Comparison of ENCODE assay signal across 23 cellular contexts in genomic region chr3:136311256-136311655, GRCh38.
"Had no signal": no experiment of that assay in that cellular context is flagged by ENCODE, and none has a peak within 500 bp of the region (broad histone marks: within the 10 kb centered on the region; RNA-seq: fewer than 3 reads in every experiment).

No MANE protein-coding gene starts in this region.

- DNase-seq: activated CD4-positive, alpha-beta T cell treated with anti-CD3 and anti-CD28 coated beads for 36 hours; activated CD4-positive, alpha-beta T cell treated with anti-CD3 and anti-CD28 coated beads, Interleukin-2, amount 50 U/mL, for 1 hour; activated CD4-positive, alpha-beta T cell treated with anti-CD3 and anti-CD28 coated beads, Interleukin-2, amount 50 U/mL, for 48 hours; activated CD4-positive, CD25-positive, alpha-beta regulatory T cell; activated CD4-positive, CD25-positive, alpha-beta regulatory T cell treated with anti-CD3 and anti-CD28 coated beads, Interleukin-2, amount 50 U/mL, for 72 hours; activated CD8-positive, alpha-beta memory T cell treated with anti-CD3 and anti-CD28 coated beads for 24 hours; activated CD8-positive, alpha-beta T cell treated with anti-CD3 and anti-CD28 coated beads for 36 hours; activated effector memory CD4-positive, alpha-beta T cell treated with Interleukin-2 at 50 U/mL for 16 hours; activated gamma-delta T cell treated with Interleukin-2 at 50 U/mL for 16 hours; activated naive CD4-positive, alpha-beta T cell treated with anti-CD3 and anti-CD28 coated beads, Interleukin-2, amount 50 U/mL, for 16 hours; activated naive CD4-positive, alpha-beta T cell treated with Interleukin-2 at 50 U/mL for 16 hours; activated T-cell treated with anti-CD3 and anti-CD28 coated beads, Interleukin-2, amount 50 U/mL, for 4 hours; amniotic stem cell; brain microvascular endothelial cell; dorsolateral prefrontal cortex; effector memory CD4-positive, alpha-beta T cell; endodermal cell; erythroblast; esophagus squamous epithelium; foreskin melanocyte; T-helper 2 cell had no signal

- H3K4me3 ChIP-seq: coronary artery, dorsolateral prefrontal cortex, esophagus squamous epithelium, gastroesophageal sphincter had no signal
